In genomic region chr17:7845359-7846062, GRCh38 we compare ENCODE assay signal across 8 cellular contexts. TPM values are rescaled to one million over a fixed set of nuclear protein-coding genes. Genes with fewer than 3 reads are reported as not detected.
DNase-seq lines count a peak whose midpoint lies in the region; ATAC-seq and TF ChIP-seq lines count a peak whose summit lies in the region.

No MANE protein-coding gene starts in this region.

- no peaks in the 10 kb centered on the region for H3K9me2 ChIP-seq in GM23248 (ENCODE audit: insufficient read depth)

- no peaks in the 10 kb centered on the region for H4K20me1 ChIP-seq in GM23248 (ENCODE audit: insufficient read depth)

- H3K36me3 ChIP-seq in GM23248 (ENCODE audit: low read depth), result no peaks in the 10 kb centered on the region; the same call in 1 of the 2 replicates

- no peak for DNase-seq in GM23248
- DNase-seq in fibroblast of villous mesenchyme (ENCODE audit: low read depth), result no peak
- DNase-seq in skeletal muscle cell (ENCODE audit: low read depth), result no peak
- DNase-seq in head of caudate nucleus, result no peak
- DNase-seq in stimulated activated CD4-positive, alpha-beta T cell treated with anti-CD3 and anti-CD28 coated beads, Interleukin-12 subunit alpha, Interleukin-12 subunit beta, amount 100 ng/mL, for 4 hours, result no peak
- no peak for DNase-seq in OCI-M2 (lab: John Stamatoyannopoulos, UW; ENCODE audit: unreplicated experiment)

- in situ Hi-C loops in GM23248 (cut with MboI), result no loop called here

- peaks cover 14% of the 10 kb centered on the region for H3F3A ChIP-seq in GM23248 (ENCODE audit: insufficient read depth)

- H3K4me2 ChIP-seq in GM23248 (ENCODE audit: unreplicated experiment), result peak overlapping the region; percentile 100

- no peaks in the 10 kb centered on the region for H3K27me3 ChIP-seq in GM23248 (replicated peaks; ENCODE audit: insufficient read depth)

- H3K4me3 ChIP-seq in GM23248 (peak overlapping the region; percentile 79), WI38 (ENCODE audit: low read depth, low read length) (peak overlapping the region; percentile 78), fibroblast of villous mesenchyme (ENCODE audit: low read depth, low read length) (peak overlapping the region; percentile 79), skeletal muscle cell (ENCODE audit: low read depth, low read length) (peak overlapping the region; percentile 71)

- no peak for ATAC-seq in HG03039 (IDR thresholded peaks at IDR 0.05; ENCODE audit: unreplicated experiment)

- 84 to 85% methylated on average over 15 of the region's 15 CpGs for WGBS in GM23248 (ENCODE audit: low coverage in 1 of 2, low lambda C conversion rate in 2 of 2, missing lambda C conversion rate in 2 of 2), 2 experiments

- intact Hi-C loops in head of caudate nucleus (cut with DNase I), result no loop called here

- TF ChIP-seq CTCF in WI38 (IDR thresholded peaks at IDR 0.05; ENCODE audit: low read depth, low read length) (no peak), fibroblast of villous mesenchyme (IDR thresholded peaks at IDR 0.05; ENCODE audit: insufficient read depth, low read depth, low read length) (no peak)

- H3K4me1 ChIP-seq in GM23248 (ENCODE audit: insufficient read depth), result peaks cover 6% of the 10 kb centered on the region; the same call in 1 of the 2 replicates

- peaks cover 53% of the 10 kb centered on the region for H3K79me2 ChIP-seq in GM23248 (ENCODE audit: insufficient read depth)

- peak overlapping the region; percentile 97 for H3K9ac ChIP-seq in GM23248

- H3K27ac ChIP-seq in GM23248, result peak overlapping the region; percentile 99

- H2AFZ ChIP-seq in GM23248, result no peak overlapping the region

- H3K9me3 ChIP-seq in GM23248 (ENCODE audit: low read depth), result no peaks in the 10 kb centered on the region

RNA-seq across cellular contexts. Expression of gene TMEM88, which starts 9.4 kb away (rescaled TPM):
- not detected in 2 replicates for total RNA-seq in GM23248 (2014; rRNA removed; shearing (Covaris generic))
- polyA plus RNA-seq in GM23248 (2016; fragmentation: Nextera tagmentation; extraction: Ambion mirVana), result 0.23 TPM in 1 of 2 replicates, not detected in the other
- 0.43 and 1.3 TPM in 2 replicates for total RNA-seq in fibroblast of villous mesenchyme

RNA-seq across cellular contexts. Expression of gene KDM6B, which starts 11.5 kb away (rescaled TPM):
- total RNA-seq in GM23248 (2014; rRNA removed; shearing (Covaris generic)), result 0.76 and 1.3 TPM in 2 replicates
- 1.6 and 2.3 TPM in 2 replicates for polyA plus RNA-seq in GM23248 (2016; fragmentation: Nextera tagmentation; extraction: Ambion mirVana)
- 3.0 and 5.8 TPM in 2 replicates for total RNA-seq in fibroblast of villous mesenchyme

RNA-seq across cellular contexts. Expression of gene NAA38, which starts 11.8 kb away (rescaled TPM):
- 70.4 and 71.5 TPM in 2 replicates for total RNA-seq in GM23248 (2014; rRNA removed; shearing (Covaris generic))
- polyA plus RNA-seq in GM23248 (2016; fragmentation: Nextera tagmentation; extraction: Ambion mirVana), result 185 and 196 TPM in 2 replicates
- 55.3 and 73.1 TPM in 2 replicates for total RNA-seq in fibroblast of villous mesenchyme

RNA-seq across cellular contexts. Expression of gene CYB5D1, which starts 12.3 kb away (rescaled TPM):
- total RNA-seq in GM23248 (2014; rRNA removed; shearing (Covaris generic)), result 11.0 and 20.6 TPM in 2 replicates
- polyA plus RNA-seq in GM23248 (2016; fragmentation: Nextera tagmentation; extraction: Ambion mirVana), result 8.6 and 9.9 TPM in 2 replicates
- total RNA-seq in fibroblast of villous mesenchyme, result 6.4 and 11.2 TPM in 2 replicates

RNA-seq across cellular contexts. Expression of gene CHD3, which starts 43.1 kb away (rescaled TPM):
- total RNA-seq in GM23248 (2014; rRNA removed; shearing (Covaris generic)), result 56.5 and 73.6 TPM in 2 replicates
- 14.0 and 16.0 TPM in 2 replicates for polyA plus RNA-seq in GM23248 (2016; fragmentation: Nextera tagmentation; extraction: Ambion mirVana)
- total RNA-seq in fibroblast of villous mesenchyme, result 103 and 111 TPM in 2 replicates
